Comparison of ENCODE assay signal across 24 cellular contexts in genomic region chr1:89050649-89051033, GRCh38. TPM values are rescaled to one million over a fixed set of nuclear protein-coding genes. Genes with fewer than 3 reads are reported as not detected.
A peak's percentile ranks its signal among the peaks of the same experiment; 100 is the strongest.
DNase-seq lines count a peak whose midpoint lies in the region; ATAC-seq, FAIRE-seq and TF ChIP-seq lines count a peak whose summit lies in the region.
"Had no signal": no experiment of that assay in that cellular context is flagged by ENCODE, and none has a peak within 500 bp of the region (broad histone marks: within the 10 kb centered on the region; RNA-seq: fewer than 3 reads in every experiment).

No MANE protein-coding gene starts in this region.

- H3K9me3 ChIP-seq in colonic mucosa, result no peaks in the 10 kb centered on the region
- no peaks in the 10 kb centered on the region for H3K9me3 ChIP-seq in kidney (ENCODE audit: control insufficient read depth in 1 of 2, low read length in 2 of 2)

- H3K9me3 Mint-ChIP-seq in type B pancreatic cell, result no peaks in the 10 kb centered on the region
- H3K9me3 Mint-ChIP-seq: IgD-negative memory B cell had no signal

- no peaks in the 10 kb centered on the region for H3K27me3 ChIP-seq in colonic mucosa

- H3K4me3 Mint-ChIP-seq in type B pancreatic cell, result no peak overlapping the region
- H3K4me3 Mint-ChIP-seq: B cell, IgD-negative memory B cell had no signal

- no peak for ATAC-seq in HG03354 (IDR thresholded peaks at IDR 0.05; ENCODE audit: poor library complexity, severe bottlenecking, unreplicated experiment)
- ATAC-seq: HCT116 had no signal

- intact Hi-C loops in colonic mucosa (cut with DNase I) (no loop called here), kidney (cut with DNase I) (no loop called here)

- no peak for DNase-seq in colonic mucosa
- peak; percentile 55 for DNase-seq in kidney
- DNase-seq in type B pancreatic cell (ENCODE audit: extremely low spot score, unreplicated experiment), result no peak
- no peak for DNase-seq in AG20443 (ENCODE audit: low spot score)
- DNase-seq in hepatic stellate cell (ENCODE audit: low spot score), result no peak
- no peak for DNase-seq in pons (ENCODE audit: low spot score)
- DNase-seq: Calu3, GF-D8, NCI-H1092, NCI-H1417 treated with DMSO at 0.1 percent for 48 hours, NCI-H1694 treated with DMSO at 0.1 percent for 48 hours, NCI-H2081, NCI-H226, NCI-H510A, NCI-H69, SHP77 had no signal

- peaks cover 9% of the 10 kb centered on the region for H3K36me3 Mint-ChIP-seq in type B pancreatic cell

- H3K4me3 ChIP-seq in colonic mucosa (no peak overlapping the region), kidney (ENCODE audit: low read length in 2 of 2) (no peak overlapping the region), skin epidermis (no peak overlapping the region)

- no peak for FAIRE-seq in kidney (lab: Jason Lieb, UNC)

- H3K4me1 Mint-ChIP-seq in type B pancreatic cell (ENCODE audit: unreplicated experiment), result peaks cover 6% of the 10 kb centered on the region
- H3K4me1 Mint-ChIP-seq: B cell had no signal

- H3K9ac ChIP-seq in colonic mucosa (ENCODE audit: low read depth in 2 of 2, low read length in 2 of 2) (no peak overlapping the region), kidney (ENCODE audit: low read length in 2 of 2) (no peak overlapping the region)

- H3K27ac Mint-ChIP-seq in type B pancreatic cell, result peak overlapping the region; percentile 52
- H3K27ac Mint-ChIP-seq: B cell, IgD-negative memory B cell had no signal

- H3K36me3 ChIP-seq in colonic mucosa, result no peaks in the 10 kb centered on the region
- peaks cover 7 to 8% of the 10 kb centered on the region in 2 donors for H3K36me3 ChIP-seq in kidney (ENCODE audit: control insufficient read depth in 1 of 2, insufficient read depth in 2 of 2, low read length in 2 of 2)

- no peaks in the 10 kb centered on the region for H3K27me3 Mint-ChIP-seq in type B pancreatic cell
- H3K27me3 Mint-ChIP-seq: B cell, IgD-negative memory B cell had no signal

- TF ChIP-seq CTCF in colonic mucosa (IDR thresholded peaks at IDR 0.05) (no peak), kidney (IDR thresholded peaks at IDR 0.05; ENCODE audit: borderline replicate concordance, extremely low read depth, insufficient read depth) (no peak), type B pancreatic cell (conservative IDR thresholded peaks at IDR 0.05) (no peak)

- peak overlapping the region; percentile 46 for H3K27ac ChIP-seq in colonic mucosa
- H3K27ac ChIP-seq in kidney (ENCODE audit: low read depth in 2 of 2, low read length in 2 of 2), result no peak overlapping the region
- H3K27ac ChIP-seq in skin epidermis, result peak overlapping the region in 12 of 21 experiments; percentile 14 to 61 (median 34)
- H3K27ac ChIP-seq: C4-2B, HL-60, RWPE1 had no signal

- H3K4me1 ChIP-seq in colonic mucosa (no peaks in the 10 kb centered on the region), kidney (ENCODE audit: control insufficient read depth in 1 of 2, insufficient read depth in 1 of 2, low read depth in 1 of 2, low read length in 2 of 2) (no peaks in the 10 kb centered on the region)

RNA-seq across cellular contexts. Expression of gene GBP1, which starts 14.4 kb away (rescaled TPM):
- total RNA-seq in colonic mucosa (10 to 100 TPM; 15.0 to 25.9 TPM), kidney (17.9 TPM), type B pancreatic cell (ENCODE audit: low replicate concordance) (16.0 and 52.4 TPM in 2 replicates)
- polyA plus RNA-seq in kidney (ENCODE audit: insufficient read depth, low read depth, low replicate concordance), result 8.4 TPM

RNA-seq across cellular contexts. Expression of gene GBP3, which starts 28.0 kb away (rescaled TPM):
- total RNA-seq in colonic mucosa (100 to 1,000 TPM in 1 of 2 donors, 10 to 100 TPM in 1; 38.7 to 103 TPM), kidney (57.7 TPM), type B pancreatic cell (ENCODE audit: low replicate concordance) (10.1 and 20.3 TPM in 2 replicates)
- 31.5 TPM for polyA plus RNA-seq in kidney (ENCODE audit: insufficient read depth, low read depth, low replicate concordance)

RNA-seq across cellular contexts. Expression of gene KYAT3, which starts 58.2 kb away (rescaled TPM):
- total RNA-seq in colonic mucosa, result 10 to 100 TPM; 19.1 to 32.3 TPM
- 32.4 TPM for total RNA-seq in kidney
- 24.6 TPM for polyA plus RNA-seq in kidney (ENCODE audit: insufficient read depth, low read depth, low replicate concordance)
- 41.8 and 43.1 TPM in 2 replicates for total RNA-seq in type B pancreatic cell (ENCODE audit: low replicate concordance)

RNA-seq across cellular contexts. Expression of gene RBMXL1, which starts 58.2 kb away (rescaled TPM):
- total RNA-seq in colonic mucosa (10 to 100 TPM; 10.6 to 13.6 TPM), kidney (19.5 TPM), type B pancreatic cell (ENCODE audit: low replicate concordance) (18.4 and 24.3 TPM in 2 replicates)
- polyA plus RNA-seq in kidney (ENCODE audit: insufficient read depth, low read depth, low replicate concordance), result 4.9 TPM

Comparison
In these comparisons a context has a peak if more than half of its experiments do, and no peak if none do; other contexts are left out.
1. H3K27ac ChIP-seq: peak in colonic mucosa (single experiment) and skin epidermis (12 of 21); none in kidney (0 of 2).